ENCODE assay signal across 8 cellular contexts in the genomic region with DNA sequence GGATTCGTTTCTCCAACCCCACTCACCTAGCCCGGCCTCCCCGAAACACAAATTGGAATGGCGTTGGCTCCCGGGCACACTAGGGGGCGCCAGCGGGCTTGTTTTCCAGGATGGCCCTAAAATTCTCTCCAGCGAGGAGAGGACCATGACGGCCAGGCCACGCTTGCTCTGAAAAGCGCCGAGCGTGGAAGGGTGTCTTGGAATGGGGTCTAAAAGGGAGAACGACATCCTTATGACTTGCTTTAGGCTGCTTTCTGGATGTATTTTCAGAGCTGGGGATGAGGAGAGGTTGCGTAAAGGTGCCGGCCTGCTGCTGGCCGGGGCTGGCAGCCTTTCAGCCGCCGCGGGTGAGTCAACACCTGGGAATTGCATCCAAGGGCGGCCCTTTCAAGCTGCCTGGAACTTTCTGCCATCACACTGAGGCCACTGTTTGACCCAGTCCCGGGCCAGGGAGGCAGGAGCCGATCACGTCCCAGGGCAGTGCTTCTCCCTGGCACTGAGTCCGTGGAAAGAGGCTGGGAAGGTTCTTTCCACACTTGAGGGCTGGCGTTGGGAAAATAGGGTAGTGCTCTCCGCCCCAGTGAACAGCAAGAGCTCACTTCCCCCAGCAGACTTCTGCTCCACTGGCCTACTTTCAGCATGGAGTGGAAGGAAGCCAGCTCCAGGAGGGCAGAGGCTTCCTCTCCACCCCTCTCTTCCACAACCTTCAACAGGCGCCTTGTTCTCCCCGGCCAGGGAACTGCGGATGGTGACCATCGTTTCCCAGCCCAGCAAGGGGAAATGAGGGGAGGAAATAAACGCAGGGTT.
DNase-seq lines count a peak whose midpoint lies in the region; FAIRE-seq and TF ChIP-seq lines count a peak whose summit lies in the region.

No MANE protein-coding gene starts in this region.

- peak; percentile 53 for FAIRE-seq in endometrium (lab: Jason Lieb, UNC)

- H3K36me3 Mint-ChIP-seq in mesothelial cell of epicardium: peaks cover 4% of the 10 kb centered on the region

- H3K4me1 Mint-ChIP-seq in mesothelial cell of epicardium: peaks cover 13% of the 10 kb centered on the region

- DNase-seq in AG10803 (ENCODE audit: low read depth) (peak; percentile 91), GM19238 (ENCODE audit: insufficient read length, low spot score) (peak; percentile 56), HT-29 (ENCODE audit: low spot score) (peak; percentile 87), NOMO-1 treated with DMSO at 0.1 percent for 48 hours (lab: John Stamatoyannopoulos, UW; ENCODE audit: unreplicated experiment) (peak; percentile 46), mesothelial cell of epicardium (ENCODE audit: low spot score in 2 of 2, unreplicated experiment in 2 of 2) (peak; percentile 81 to 98)
- peak; percentile 82 for DNase-seq in activated CD8-positive, alpha-beta memory T cell treated with anti-CD3 and anti-CD28 coated beads, Interleukin-2, amount 50 U/mL, for 4 hours
- peak; percentile 41 to 58 for DNase-seq in stimulated activated CD8-positive, alpha-beta memory T cell treated with anti-CD3 and anti-CD28 coated beads, Interleukin-15, amount 100 ng/mL, for 4 hours (ENCODE audit: low read depth in 2 of 2)

- H3K27me3 Mint-ChIP-seq in mesothelial cell of epicardium (ENCODE audit: low read depth): peaks cover 2% of the 10 kb centered on the region

- H3K4me3 ChIP-seq in AG10803 (ENCODE audit: low read length): peak overlapping the region; percentile 62

- H3K27ac Mint-ChIP-seq in mesothelial cell of epicardium: peak overlapping the region; percentile 91

- TF ChIP-seq CTCF in AG10803 (conservative IDR thresholded peaks at IDR 0.05; ENCODE audit: low read length) (peak; percentile 97), mesothelial cell of epicardium (IDR thresholded peaks at IDR 0.05; ENCODE audit: unreplicated experiment) (peak; percentile 95)

- H3K4me3 Mint-ChIP-seq in mesothelial cell of epicardium: peak overlapping the region; percentile 77

- H3K9me3 Mint-ChIP-seq in mesothelial cell of epicardium: peaks cover 13% of the 10 kb centered on the region

Comparison
In these comparisons a context has a peak if more than half of its experiments do, and no peak if none do; other contexts are left out.
1. Peak in every context shown above with its lines: DNase-seq and H3K4me3 ChIP-seq.